15 cellular contexts compared by ENCODE assay signal in genomic region chr6:137495652-137496391, GRCh38. TPM values are rescaled to one million over a fixed set of nuclear protein-coding genes. Genes with fewer than 3 reads are reported as not detected.
DNase-seq lines count a peak whose midpoint lies in the region; ATAC-seq and TF ChIP-seq lines count a peak whose summit lies in the region.
"Had no signal": no experiment of that assay in that cellular context is flagged by ENCODE, and none has a peak within 500 bp of the region (broad histone marks: within the 10 kb centered on the region; RNA-seq: fewer than 3 reads in every experiment).

No MANE protein-coding gene starts in this region.

- H3K4me3 ChIP-seq in iPS-18a (ENCODE audit: low read length) (peak overlapping the region; percentile 65), esophagus squamous epithelium (peak overlapping the region in 1 of 4 donors; percentile 22)
- H3K4me3 ChIP-seq: BLaER1 treated with 17β-estradiol and CSF1 and Interleukin-3, amounts not matched to agents 10 nM and 100 nM had no signal

- no peak for TF ChIP-seq POLR2A in esophagus squamous epithelium (IDR thresholded peaks at IDR 0.05)

- no peaks in the 10 kb centered on the region for H3K9me3 ChIP-seq in iPS-18a (ENCODE audit: control insufficient read depth, low read depth, low read length)
- no peaks in the 10 kb centered on the region for H3K9me3 ChIP-seq in esophagus squamous epithelium

- H3K4me1 Mint-ChIP-seq in stimulated activated naive CD8-positive, alpha-beta T cell treated with anti-CD3 and anti-CD28 coated beads, Interleukin-15, Interleukin-2, amounts not matched to agents 100 ng/mL and 50 ng/mL, for 24 hours (ENCODE audit: low read depth) = peaks cover 58% of the 10 kb centered on the region
- H3K4me1 Mint-ChIP-seq in activated CD8-positive, alpha-beta T cell treated with anti-CD3 and anti-CD28 coated beads for 36 hours (ENCODE audit: low read depth) = peaks cover 54% of the 10 kb centered on the region
- H3K4me1 Mint-ChIP-seq in MCF 10A (ENCODE audit: insufficient read depth, unreplicated experiment) = peaks cover 4% of the 10 kb centered on the region

- H3K4me1 ChIP-seq in iPS-18a (ENCODE audit: control insufficient read depth, low read depth, low read length) (peaks cover 44% of the 10 kb centered on the region), esophagus squamous epithelium (peaks cover 19 to 60% (median 22%) of the 10 kb centered on the region in 3 donors)
- H3K4me1 ChIP-seq: BLaER1 treated with 17β-estradiol and CSF1 and Interleukin-3, amounts not matched to agents 10 nM and 100 nM had no signal

- CTCF ChIA-PET in activated CD8-positive, alpha-beta T cell treated with anti-CD3 and anti-CD28 coated beads for 36 hours (lab: Charles Lee) = interaction anchor here (0.6 to 2.0 kb wide), 7 partner anchors 9 to 419 kb away, joined by 3 to 4 read pairs (median 3); no protein-coding TSS in a partner anchor
- CTCF ChIA-PET in MCF 10A (lab: Yijun Ruan, JAX) = interaction anchor here (0.6 kb wide), 1 partner anchor 833 kb away, joined by 3 read pairs; no protein-coding TSS in a partner anchor

- peak overlapping the region; percentile 26 for H3K27ac Mint-ChIP-seq in stimulated activated naive CD8-positive, alpha-beta T cell treated with anti-CD3 and anti-CD28 coated beads, Interleukin-15, Interleukin-2, amounts not matched to agents 100 ng/mL and 50 ng/mL, for 24 hours
- H3K27ac Mint-ChIP-seq in activated CD8-positive, alpha-beta T cell treated with anti-CD3 and anti-CD28 coated beads for 36 hours = no peak overlapping the region
- H3K27ac Mint-ChIP-seq in MCF 10A (ENCODE audit: low read depth, unreplicated experiment) = no peak overlapping the region

- intact Hi-C loops in activated CD8-positive, alpha-beta T cell treated with anti-CD3 and anti-CD28 coated beads for 36 hours (cut with micrococcal nuclease) = no loop called here
- intact Hi-C loops in esophagus squamous epithelium (cut with DNase I) = no loop called here
- intact Hi-C loops in MCF 10A (cut with micrococcal nuclease) = no loop called here

- H3K27me3 ChIP-seq in iPS-18a (ENCODE audit: control insufficient read depth, insufficient read depth, low read length) (peaks cover 100% of the 10 kb centered on the region), esophagus squamous epithelium (peaks cover 37 to 100% (median 56%) of the 10 kb centered on the region in 4 donors)

- no peak for DNase-seq in stimulated activated naive CD8-positive, alpha-beta T cell treated with anti-CD3 and anti-CD28 coated beads, Interleukin-15, Interleukin-2, amounts not matched to agents 100 U/mL and 50 U/mL, for 24 hours
- DNase-seq in activated CD8-positive, alpha-beta T cell treated with anti-CD3 and anti-CD28 coated beads for 36 hours = peak; percentile 28
- DNase-seq in esophagus squamous epithelium (lab: John Stamatoyannopoulos, UW) = no peak
- DNase-seq in NCI-H2081 treated with DMSO at 0.1 percent for 48 hours (lab: John Stamatoyannopoulos, UW) = no peak
- no peak for DNase-seq in MCF 10A (ENCODE audit: unreplicated experiment)
- no peak for DNase-seq in COLO829 (ENCODE audit: low spot score)
- DNase-seq: central memory CD4-positive, alpha-beta T cell; GOT3; NCI-H1105; occipital lobe had no signal

- no peak for ATAC-seq in stimulated activated naive CD8-positive, alpha-beta T cell treated with anti-CD3 and anti-CD28 coated beads, Interleukin-15, Interleukin-2, amounts not matched to agents 100 U/mL and 50 U/mL, for 24 hours
- ATAC-seq in activated CD8-positive, alpha-beta T cell treated with anti-CD3 and anti-CD28 coated beads for 36 hours = no peak

- H3K9me3 Mint-ChIP-seq in stimulated activated naive CD8-positive, alpha-beta T cell treated with anti-CD3 and anti-CD28 coated beads, Interleukin-15, Interleukin-2, amounts not matched to agents 100 ng/mL and 50 ng/mL, for 24 hours = no peaks in the 10 kb centered on the region
- no peaks in the 10 kb centered on the region for H3K9me3 Mint-ChIP-seq in activated CD8-positive, alpha-beta T cell treated with anti-CD3 and anti-CD28 coated beads for 36 hours
- H3K9me3 Mint-ChIP-seq in MCF 10A (ENCODE audit: unreplicated experiment) = no peaks in the 10 kb centered on the region

- TF ChIP-seq CTCF in activated CD8-positive, alpha-beta T cell treated with anti-CD3 and anti-CD28 coated beads for 36 hours (IDR thresholded peaks at IDR 0.05) = no peak
- TF ChIP-seq CTCF in esophagus squamous epithelium (IDR thresholded peaks at IDR 0.05) = no peak
- no peak for TF ChIP-seq CTCF in MCF 10A (IDR thresholded peaks at IDR 0.05; ENCODE audit: unreplicated experiment)

- no peaks in the 10 kb centered on the region for H3K36me3 ChIP-seq in iPS-18a (ENCODE audit: control insufficient read depth, low read depth, low read length)
- H3K36me3 ChIP-seq in esophagus squamous epithelium = no peaks in the 10 kb centered on the region
- H3K36me3 ChIP-seq: BLaER1 treated with 17β-estradiol and CSF1 and Interleukin-3, amounts not matched to agents 10 nM and 100 nM had no signal

- H3K9ac ChIP-seq in iPS-18a (ENCODE audit: low read length) = peak overlapping the region; percentile 5
- H3K9ac ChIP-seq: BLaER1 treated with 17β-estradiol and CSF1 and Interleukin-3, amounts not matched to agents 10 nM and 100 nM had no signal

- WGBS in esophagus squamous epithelium, 2 donors = 17 to 20% methylated on average over 20 to 28 of the region's 34 CpGs

- peaks cover 87% of the 10 kb centered on the region for H3K27me3 Mint-ChIP-seq in stimulated activated naive CD8-positive, alpha-beta T cell treated with anti-CD3 and anti-CD28 coated beads, Interleukin-15, Interleukin-2, amounts not matched to agents 100 ng/mL and 50 ng/mL, for 24 hours
- peaks cover 80% of the 10 kb centered on the region for H3K27me3 Mint-ChIP-seq in activated CD8-positive, alpha-beta T cell treated with anti-CD3 and anti-CD28 coated beads for 36 hours
- H3K27me3 Mint-ChIP-seq in MCF 10A (ENCODE audit: insufficient read depth, unreplicated experiment) = peaks cover 29% of the 10 kb centered on the region

- H3K36me3 Mint-ChIP-seq in stimulated activated naive CD8-positive, alpha-beta T cell treated with anti-CD3 and anti-CD28 coated beads, Interleukin-15, Interleukin-2, amounts not matched to agents 100 ng/mL and 50 ng/mL, for 24 hours (ENCODE audit: low read depth) = peaks cover 4% of the 10 kb centered on the region
- H3K36me3 Mint-ChIP-seq in activated CD8-positive, alpha-beta T cell treated with anti-CD3 and anti-CD28 coated beads for 36 hours (ENCODE audit: low read depth) = no peaks in the 10 kb centered on the region
- peaks cover 5% of the 10 kb centered on the region for H3K36me3 Mint-ChIP-seq in MCF 10A (ENCODE audit: insufficient read depth, unreplicated experiment)

- POLR2A ChIA-PET in activated CD8-positive, alpha-beta T cell treated with anti-CD3 and anti-CD28 coated beads for 36 hours (lab: Charles Lee) = no interaction called here
- POLR2A ChIA-PET in MCF 10A (lab: Yijun Ruan, JAX) = interaction anchor here (0.7 kb wide), 1 partner anchor 46 kb away, joined by 3 read pairs; no protein-coding TSS in a partner anchor

- H3K4me3 Mint-ChIP-seq in stimulated activated naive CD8-positive, alpha-beta T cell treated with anti-CD3 and anti-CD28 coated beads, Interleukin-15, Interleukin-2, amounts not matched to agents 100 ng/mL and 50 ng/mL, for 24 hours = peak overlapping the region; percentile 41
- peak overlapping the region; percentile 38 for H3K4me3 Mint-ChIP-seq in activated CD8-positive, alpha-beta T cell treated with anti-CD3 and anti-CD28 coated beads for 36 hours
- H3K4me3 Mint-ChIP-seq in MCF 10A (ENCODE audit: unreplicated experiment) = no peak overlapping the region

- H3K27ac ChIP-seq in iPS-18a (ENCODE audit: low read length) (no peak overlapping the region), esophagus squamous epithelium (no peak overlapping the region)
- H3K27ac ChIP-seq: BLaER1 treated with 17β-estradiol and CSF1 and Interleukin-3, amounts not matched to agents 10 nM and 100 nM had no signal

- no TSS peak for BruUV-seq in MCF 10A (replicated peaks; lab: Mats Ljungman, UMichigan)

RNA-seq across cellular contexts. Expression of gene OLIG3, which starts 1.6 kb away (rescaled TPM):
- total RNA-seq in activated CD8-positive, alpha-beta T cell treated with anti-CD3 and anti-CD28 coated beads for 36 hours = under 1 TPM; 0.61 to 0.67 TPM
- total RNA-seq in esophagus squamous epithelium = not detected
- total RNA-seq in MCF 10A (2022) = not detected in 2 replicates
- total RNA-seq: fibroblast of lung, HT-29, occipital lobe had no signal
